Comparison of ENCODE assay signal across 1 cellular context in the genomic region with DNA sequence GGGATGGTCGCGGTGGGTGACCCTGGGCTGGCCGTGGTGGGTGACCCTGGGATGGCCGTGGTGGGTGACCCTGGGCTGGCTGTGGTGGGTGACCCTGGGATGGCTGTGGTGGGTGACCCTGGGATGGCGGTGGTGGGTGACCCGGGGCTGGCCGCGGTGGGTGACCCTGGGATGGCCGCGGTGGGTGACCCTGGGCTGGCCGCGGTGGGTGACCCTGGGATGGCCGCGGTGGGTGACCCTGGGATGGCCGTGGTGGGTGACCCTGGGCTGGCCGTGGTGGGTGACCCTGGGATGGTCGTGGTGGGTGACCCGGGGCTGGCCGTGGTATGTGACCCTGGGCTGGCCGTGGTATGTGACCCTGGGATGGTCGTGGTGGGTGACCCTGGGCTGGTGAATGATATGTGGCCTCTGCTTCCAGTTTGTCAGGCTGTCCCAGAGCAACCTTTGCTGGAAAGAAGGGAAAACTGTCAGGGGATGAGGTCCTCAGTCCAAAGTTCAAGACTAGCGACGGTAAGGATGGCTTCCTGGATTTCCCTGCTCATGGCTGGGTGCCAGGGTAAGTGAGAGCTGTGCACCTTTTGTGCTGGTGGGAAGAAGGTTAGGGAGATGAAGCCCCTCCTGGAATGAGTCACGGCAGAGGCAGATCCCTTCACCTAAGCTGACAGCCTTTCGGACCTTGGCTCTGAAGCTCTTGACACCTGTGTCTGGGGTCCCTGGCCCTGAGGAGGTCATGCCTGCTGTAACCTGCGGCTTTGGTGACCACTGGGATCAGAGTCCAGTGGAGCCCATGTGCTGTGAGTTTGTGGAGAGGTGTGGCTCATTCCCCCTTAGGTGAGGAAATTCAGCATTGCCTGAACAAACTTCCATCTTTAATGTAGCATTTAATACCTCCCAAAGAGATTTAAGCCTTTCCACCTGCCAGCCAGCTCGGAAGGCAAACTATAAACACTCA.
TF ChIP-seq lines count a peak whose summit lies in the region.

No MANE protein-coding gene starts in this region.

TF ChIP-seq in HepG2, 621 proteins besides CTCF, POLR2A, EP300 and RAD21 (continued from another document and continues in another):
- TF ChIP-seq, protein P1, sequence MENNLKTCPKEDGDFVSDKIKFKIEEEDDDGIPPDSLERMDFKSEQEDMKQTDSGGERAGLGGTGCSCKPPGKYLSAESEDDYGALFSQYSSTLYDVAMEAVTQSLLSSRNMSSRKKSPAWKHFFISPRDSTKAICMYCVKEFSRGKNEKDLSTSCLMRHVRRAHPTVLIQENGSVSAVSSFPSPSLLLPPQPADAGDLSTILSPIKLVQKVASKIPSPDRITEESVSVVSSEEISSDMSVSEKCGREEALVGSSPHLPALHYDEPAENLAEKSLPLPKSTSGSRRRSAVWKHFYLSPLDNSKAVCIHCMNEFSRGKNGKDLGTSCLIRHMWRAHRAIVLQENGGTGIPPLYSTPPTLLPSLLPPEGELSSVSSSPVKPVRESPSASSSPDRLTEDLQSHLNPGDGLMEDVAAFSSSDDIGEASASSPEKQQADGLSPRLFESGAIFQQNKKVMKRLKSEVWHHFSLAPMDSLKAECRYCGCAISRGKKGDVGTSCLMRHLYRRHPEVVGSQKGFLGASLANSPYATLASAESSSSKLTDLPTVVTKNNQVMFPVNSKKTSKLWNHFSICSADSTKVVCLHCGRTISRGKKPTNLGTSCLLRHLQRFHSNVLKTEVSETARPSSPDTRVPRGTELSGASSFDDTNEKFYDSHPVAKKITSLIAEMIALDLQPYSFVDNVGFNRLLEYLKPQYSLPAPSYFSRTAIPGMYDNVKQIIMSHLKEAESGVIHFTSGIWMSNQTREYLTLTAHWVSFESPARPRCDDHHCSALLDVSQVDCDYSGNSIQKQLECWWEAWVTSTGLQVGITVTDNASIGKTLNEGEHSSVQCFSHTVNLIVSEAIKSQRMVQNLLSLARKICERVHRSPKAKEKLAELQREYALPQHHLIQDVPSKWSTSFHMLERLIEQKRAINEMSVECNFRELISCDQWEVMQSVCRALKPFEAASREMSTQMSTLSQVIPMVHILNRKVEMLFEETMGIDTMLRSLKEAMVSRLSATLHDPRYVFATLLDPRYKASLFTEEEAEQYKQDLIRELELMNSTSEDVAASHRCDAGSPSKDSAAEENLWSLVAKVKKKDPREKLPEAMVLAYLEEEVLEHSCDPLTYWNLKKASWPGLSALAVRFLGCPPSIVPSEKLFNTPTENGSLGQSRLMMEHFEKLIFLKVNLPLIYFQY (CRISPR knock-in tag; IDR thresholded peaks at IDR 0.05; ENCODE audit: borderline replicate concordance), result no peak
- TF ChIP-seq, protein P2, sequence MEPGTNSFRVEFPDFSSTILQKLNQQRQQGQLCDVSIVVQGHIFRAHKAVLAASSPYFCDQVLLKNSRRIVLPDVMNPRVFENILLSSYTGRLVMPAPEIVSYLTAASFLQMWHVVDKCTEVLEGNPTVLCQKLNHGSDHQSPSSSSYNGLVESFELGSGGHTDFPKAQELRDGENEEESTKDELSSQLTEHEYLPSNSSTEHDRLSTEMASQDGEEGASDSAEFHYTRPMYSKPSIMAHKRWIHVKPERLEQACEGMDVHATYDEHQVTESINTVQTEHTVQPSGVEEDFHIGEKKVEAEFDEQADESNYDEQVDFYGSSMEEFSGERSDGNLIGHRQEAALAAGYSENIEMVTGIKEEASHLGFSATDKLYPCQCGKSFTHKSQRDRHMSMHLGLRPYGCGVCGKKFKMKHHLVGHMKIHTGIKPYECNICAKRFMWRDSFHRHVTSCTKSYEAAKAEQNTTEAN (CRISPR knock-in tag; conservative IDR thresholded peaks at IDR 0.05), result 0 out of 2 replicates have a peak, but pooled peaks have one; percentile 41
- TF ChIP-seq MEIS1 (CRISPR knock-in tag; IDR thresholded peaks at IDR 0.05; ENCODE audit: borderline replicate concordance) (peak; percentile 95), NFE2 (CRISPR knock-in tag; IDR thresholded peaks at IDR 0.05) (no peak), ZBTB3 (CRISPR knock-in tag; IDR thresholded peaks at IDR 0.05; ENCODE audit: borderline replicate concordance, low read depth) (no peak), PAF1 (CRISPR knock-in tag; IDR thresholded peaks at IDR 0.05) (no peak), TFAP4 (IDR thresholded peaks at IDR 0.05; ENCODE audit: borderline replicate concordance, low read depth) (peak; percentile 75; the same call in 1 of the 2 replicates), ZNF564 (CRISPR knock-in tag; IDR thresholded peaks at IDR 0.05) (peak; percentile 91), WIZ (CRISPR knock-in tag; IDR thresholded peaks at IDR 0.05) (0 out of 2 replicates have a peak, but pooled peaks have one; percentile 21), ZBTB25 (CRISPR knock-in tag; IDR thresholded peaks at IDR 0.05) (peak; percentile 52; the same call in 1 of the 2 replicates), GFI1 (CRISPR knock-in tag; IDR thresholded peaks at IDR 0.05; ENCODE audit: borderline replicate concordance) (0 out of 2 replicates have a peak, but pooled peaks have one; percentile 15), BCL6 (CRISPR knock-in tag; IDR thresholded peaks at IDR 0.05) (peak; percentile 93), SALL1 (CRISPR knock-in tag; IDR thresholded peaks at IDR 0.05) (peak; percentile 96), ZFP90 (CRISPR knock-in tag; IDR thresholded peaks at IDR 0.05; ENCODE audit: borderline replicate concordance) (no peak), MXD4 (CRISPR knock-in tag; IDR thresholded peaks at IDR 0.05) (0 out of 2 replicates have a peak, but pooled peaks have one; percentile 28), MED1 (CRISPR knock-in tag; IDR thresholded peaks at IDR 0.05) (peak; percentile 72), ZNF850 (CRISPR knock-in tag; conservative IDR thresholded peaks at IDR 0.05) (no peak), FOXO4 (CRISPR knock-in tag; conservative IDR thresholded peaks at IDR 0.05) (0 out of 2 replicates have a peak, but pooled peaks have one; percentile 17), ZNF839 (CRISPR knock-in tag; IDR thresholded peaks at IDR 0.05; ENCODE audit: borderline replicate concordance) (0 out of 2 replicates have a peak, but pooled peaks have one; percentile 43)
- TF ChIP-seq, protein P3, sequence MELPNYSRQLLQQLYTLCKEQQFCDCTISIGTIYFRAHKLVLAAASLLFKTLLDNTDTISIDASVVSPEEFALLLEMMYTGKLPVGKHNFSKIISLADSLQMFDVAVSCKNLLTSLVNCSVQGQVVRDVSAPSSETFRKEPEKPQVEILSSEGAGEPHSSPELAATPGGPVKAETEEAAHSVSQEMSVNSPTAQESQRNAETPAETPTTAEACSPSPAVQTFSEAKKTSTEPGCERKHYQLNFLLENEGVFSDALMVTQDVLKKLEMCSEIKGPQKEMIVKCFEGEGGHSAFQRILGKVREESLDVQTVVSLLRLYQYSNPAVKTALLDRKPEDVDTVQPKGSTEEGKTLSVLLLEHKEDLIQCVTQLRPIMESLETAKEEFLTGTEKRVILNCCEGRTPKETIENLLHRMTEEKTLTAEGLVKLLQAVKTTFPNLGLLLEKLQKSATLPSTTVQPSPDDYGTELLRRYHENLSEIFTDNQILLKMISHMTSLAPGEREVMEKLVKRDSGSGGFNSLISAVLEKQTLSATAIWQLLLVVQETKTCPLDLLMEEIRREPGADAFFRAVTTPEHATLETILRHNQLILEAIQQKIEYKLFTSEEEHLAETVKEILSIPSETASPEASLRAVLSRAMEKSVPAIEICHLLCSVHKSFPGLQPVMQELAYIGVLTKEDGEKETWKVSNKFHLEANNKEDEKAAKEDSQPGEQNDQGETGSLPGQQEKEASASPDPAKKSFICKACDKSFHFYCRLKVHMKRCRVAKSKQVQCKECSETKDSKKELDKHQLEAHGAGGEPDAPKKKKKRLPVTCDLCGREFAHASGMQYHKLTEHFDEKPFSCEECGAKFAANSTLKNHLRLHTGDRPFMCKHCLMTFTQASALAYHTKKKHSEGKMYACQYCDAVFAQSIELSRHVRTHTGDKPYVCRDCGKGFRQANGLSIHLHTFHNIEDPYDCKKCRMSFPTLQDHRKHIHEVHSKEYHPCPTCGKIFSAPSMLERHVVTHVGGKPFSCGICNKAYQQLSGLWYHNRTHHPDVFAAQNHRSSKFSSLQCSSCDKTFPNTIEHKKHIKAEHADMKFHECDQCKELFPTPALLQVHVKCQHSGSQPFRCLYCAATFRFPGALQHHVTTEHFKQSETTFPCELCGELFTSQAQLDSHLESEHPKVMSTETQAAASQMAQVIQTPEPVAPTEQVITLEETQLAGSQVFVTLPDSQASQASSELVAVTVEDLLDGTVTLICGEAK (IDR thresholded peaks at IDR 0.05), result no peak
- TF ChIP-seq, protein P3 (CRISPR knock-in tag; IDR thresholded peaks at IDR 0.05), result peak; percentile 83
- TF ChIP-seq, protein P4, sequence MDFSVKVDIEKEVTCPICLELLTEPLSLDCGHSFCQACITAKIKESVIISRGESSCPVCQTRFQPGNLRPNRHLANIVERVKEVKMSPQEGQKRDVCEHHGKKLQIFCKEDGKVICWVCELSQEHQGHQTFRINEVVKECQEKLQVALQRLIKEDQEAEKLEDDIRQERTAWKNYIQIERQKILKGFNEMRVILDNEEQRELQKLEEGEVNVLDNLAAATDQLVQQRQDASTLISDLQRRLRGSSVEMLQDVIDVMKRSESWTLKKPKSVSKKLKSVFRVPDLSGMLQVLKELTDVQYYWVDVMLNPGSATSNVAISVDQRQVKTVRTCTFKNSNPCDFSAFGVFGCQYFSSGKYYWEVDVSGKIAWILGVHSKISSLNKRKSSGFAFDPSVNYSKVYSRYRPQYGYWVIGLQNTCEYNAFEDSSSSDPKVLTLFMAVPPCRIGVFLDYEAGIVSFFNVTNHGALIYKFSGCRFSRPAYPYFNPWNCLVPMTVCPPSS (IDR thresholded peaks at IDR 0.05), result no peak
